In the genomic region with DNA sequence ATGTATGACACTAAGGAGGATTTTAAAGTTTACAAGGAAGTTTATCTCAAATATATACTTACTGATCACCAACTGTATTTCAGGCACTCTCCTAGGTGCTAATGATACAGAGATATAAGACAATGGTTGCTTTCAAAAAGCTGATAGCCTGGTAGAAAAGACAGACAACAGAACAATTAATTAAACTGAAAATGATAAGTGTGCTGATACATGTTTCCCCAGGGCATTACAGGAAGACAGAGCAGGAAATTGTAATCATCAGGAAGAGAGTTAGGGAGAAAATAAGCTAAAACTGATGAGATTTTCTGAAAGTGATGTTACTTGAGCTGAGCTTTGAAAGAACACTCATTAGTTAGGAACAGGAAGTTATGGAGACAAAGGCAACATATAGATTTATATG, we compare ENCODE assay signal across 14 cellular contexts.
DNase-seq lines count a peak whose midpoint lies in the region; ATAC-seq, FAIRE-seq and TF ChIP-seq lines count a peak whose summit lies in the region.
"Had no signal": no experiment of that assay in that cellular context is flagged by ENCODE, and none has a peak within 500 bp of the region (broad histone marks: within the 10 kb centered on the region; RNA-seq: fewer than 3 reads in every experiment).

No MANE protein-coding gene starts in this region.

- no peak overlapping the region for H3K9ac ChIP-seq in BLaER1 treated with 17β-estradiol and CSF1 and Interleukin-3, amounts not matched to agents 10 nM and 100 nM
- H3K9ac ChIP-seq: GM23248 had no signal

- ATAC-seq in SK-N-SH treated with all-trans-retinoic acid at 6 μM for 48 hours, result no peak
- no peak for ATAC-seq in GM21447 (IDR thresholded peaks at IDR 0.05; ENCODE audit: unreplicated experiment)

- H3K36me3 ChIP-seq in BLaER1 treated with 17β-estradiol and CSF1 and Interleukin-3, amounts not matched to agents 10 nM and 100 nM, result peaks cover 14 to 47% (median 27%) of the 10 kb centered on the region in 11 experiments; a peak in 21 of 22 replicates

- H3K27me3 ChIP-seq in BLaER1 treated with 17β-estradiol and CSF1 and Interleukin-3, amounts not matched to agents 10 nM and 100 nM, result no peaks in the 10 kb centered on the region

- H3K4me2 ChIP-seq in BLaER1 treated with 17β-estradiol and CSF1 and Interleukin-3, amounts not matched to agents 10 nM and 100 nM, result peak overlapping the region in 7 of 11 experiments; percentile 15 to 60 (median 30); a peak in 11 of 22 replicates

- H3K4me1 ChIP-seq in BLaER1 treated with 17β-estradiol and CSF1 and Interleukin-3, amounts not matched to agents 10 nM and 100 nM, result peaks cover 0 to 32% (median 9%) of the 10 kb centered on the region in 10 experiments; a peak in 14 of 20 replicates

- peak; percentile 44 for FAIRE-seq in D721Med (lab: Jason Lieb, UNC)
- FAIRE-seq: A204.1 had no signal

- H3K4me3 ChIP-seq in BLaER1 treated with 17β-estradiol and CSF1 and Interleukin-3, amounts not matched to agents 10 nM and 100 nM, result no peak overlapping the region
- H3K4me3 ChIP-seq: GM23248 had no signal

- peaks cover 30 to 40% (median 33%) of the 10 kb centered on the region in 11 experiments for H3K9me3 ChIP-seq in BLaER1 treated with 17β-estradiol and CSF1 and Interleukin-3, amounts not matched to agents 10 nM and 100 nM (replicated peaks in 1 of 11)

- TF ChIP-seq CTCF in D721Med (IDR thresholded peaks at IDR 0.05; ENCODE audit: insufficient read depth, missing control alignments), result no peak

- no peak for DNase-seq in D721Med (ENCODE audit: insufficient read length, low spot score)
- peak; percentile 47 for DNase-seq in foreskin melanocyte
- DNase-seq in NK-92 treated with Interleukin-12 subunit alpha and Interleukin-12 subunit beta, amount 100 ng/mL, for 24 hours (lab: John Stamatoyannopoulos, UW), result no peak
- DNase-seq in ACHN, result no peak
- no peak for DNase-seq in DMS153 treated with DMSO at 0.1 percent for 48 hours (lab: John Stamatoyannopoulos, UW; ENCODE audit: unreplicated experiment)
- DNase-seq: CD4-positive, CD25-positive, alpha-beta regulatory T cell; DMS53; GM23248; H7; KG1 had no signal

- H4K20me1 ChIP-seq in BLaER1 treated with 17β-estradiol and CSF1 and Interleukin-3, amounts not matched to agents 10 nM and 100 nM, result no peaks in the 10 kb centered on the region

- in situ Hi-C loops in ACHN (cut with HindIII; ENCODE audit: low pct_ligation_motif_present, low pct_unique_long_range_greater_than_20kb, low sequenced_read_pairs), result no loop called here

- H3K27ac ChIP-seq in BLaER1 treated with 17β-estradiol and CSF1 and Interleukin-3, amounts not matched to agents 10 nM and 100 nM, result peak overlapping the region in 6 of 11 experiments; percentile 31 to 67 (median 48); a peak in 9 of 22 replicates
- H3K27ac ChIP-seq: GM23248 had no signal

TF ChIP-seq in SK-N-SH treated with all-trans-retinoic acid at 6 μM for 48 hours, 23 proteins besides CTCF, POLR2A, EP300 and RAD21:
- no peak for TF ChIP-seq ZFP30 (CRISPR knock-in tag; IDR thresholded peaks at IDR 0.05)
- TF ChIP-seq TCF4 (CRISPR knock-in tag; IDR thresholded peaks at IDR 0.05; ENCODE audit: borderline replicate concordance), result peak; percentile 80
